Comparison of ENCODE assay signal across 22 cellular contexts in genomic region chr2:47741637-47742036, GRCh38.
"Had no signal": no experiment of that assay in that cellular context is flagged by ENCODE, and none has a peak within 500 bp of the region (broad histone marks: within the 10 kb centered on the region; RNA-seq: fewer than 3 reads in every experiment).

No MANE protein-coding gene starts in this region.

- H3K27me3 ChIP-seq: brain microvascular endothelial cell, uterus had no signal

- H3K36me3 ChIP-seq: brain microvascular endothelial cell, thoracic aorta had no signal

- H3K4me1 ChIP-seq: uterus had no signal

- H3K27ac ChIP-seq: brain microvascular endothelial cell, skin epidermis, thoracic aorta, uterus had no signal

- H3K4me3 ChIP-seq: skin epidermis, thoracic aorta, uterus had no signal

- DNase-seq: activated B cell treated with CpG ODN at 0.5 μM for 24 hours; activated CD4-positive, alpha-beta T cell treated with anti-CD3 and anti-CD28 coated beads, Interleukin-2, amount 50 U/mL, for 1 hour; activated CD8-positive, alpha-beta T cell treated with anti-CD3 and anti-CD28 coated beads for 36 hours; activated gamma-delta T cell treated with Interleukin-2 at 50 U/mL for 16 hours; activated naive CD4-positive, alpha-beta T cell treated with anti-CD3 and anti-CD28 coated beads, Interleukin-2, amount 50 U/mL, for 16 hours; activated T-cell treated with anti-CD3 and anti-CD28 coated beads, Interleukin-2, amount 50 U/mL, for 4 hours; amniotic stem cell; brain microvascular endothelial cell; cortex of kidney; foreskin fibroblast; head of caudate nucleus; hippocampal formation; left cardiac atrium; left ventricle myocardium superior; stimulated activated CD4-positive, alpha-beta T cell treated with anti-CD3 and anti-CD28 coated beads, Interleukin-4, amount 100 ng/mL, for 24 hours; uterus had no signal

- ATAC-seq: activated CD8-positive, alpha-beta T cell treated with anti-CD3 and anti-CD28 coated beads for 36 hours; activated T-cell treated with anti-CD3 and anti-CD28 coated beads, Interleukin-2, amount 50 U/mL, for 4 hours; activated T-helper 17 cell treated with anti-CD3 and anti-CD28 coated beads, Interleukin-2, amount 50 U/mL, for 72 hours; esophagus mucosa; left cardiac atrium; left ventricle myocardium superior; sciatic nerve; stimulated activated effector memory CD8-positive, alpha-beta T cell treated with anti-CD3 and anti-CD28 coated beads, Interleukin-12 subunit alpha, Interleukin-12 subunit beta, amount 100 ng/mL, for 72 hours had no signal

- H3K9me3 ChIP-seq: thoracic aorta, uterus had no signal
